Comparison of ENCODE assay signal across 9 cellular contexts in the genomic region with DNA sequence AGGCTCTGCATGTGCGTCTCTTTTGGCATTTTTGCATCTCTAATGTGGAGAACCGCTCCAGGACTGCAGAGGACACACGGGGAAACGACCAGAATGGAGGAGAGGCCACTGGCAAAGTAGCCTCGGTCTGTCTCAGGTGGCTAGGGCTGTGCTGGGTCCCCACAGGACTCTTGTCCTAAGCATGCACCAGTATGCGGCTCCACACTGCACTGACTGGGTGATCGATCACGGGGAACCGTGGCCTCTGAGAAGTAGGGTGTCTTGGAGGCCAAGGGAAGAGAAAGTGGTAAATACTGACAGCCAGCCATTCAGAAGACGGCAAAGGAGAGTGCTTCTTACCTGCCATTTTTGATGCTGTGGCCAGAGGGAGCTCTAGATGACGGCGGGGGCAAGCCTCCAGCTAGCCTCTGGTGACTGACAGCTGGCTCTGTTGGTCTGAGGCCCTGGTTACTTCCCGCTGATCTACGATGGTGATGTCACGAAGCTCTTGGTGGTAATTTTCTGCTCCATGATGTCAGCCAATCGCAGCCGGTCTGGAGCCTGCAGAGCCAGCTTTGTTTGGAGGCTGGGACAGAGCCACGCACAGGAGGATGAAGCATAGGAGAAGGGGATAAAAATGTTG. TPM values are rescaled to one million over a fixed set of nuclear protein-coding genes. Genes with fewer than 3 reads are reported as not detected.
DNase-seq lines count a peak whose midpoint lies in the region; ATAC-seq and TF ChIP-seq lines count a peak whose summit lies in the region.
"Had no signal": no experiment of that assay in that cellular context is flagged by ENCODE, and none has a peak within 500 bp of the region (broad histone marks: within the 10 kb centered on the region; RNA-seq: fewer than 3 reads in every experiment).

No MANE protein-coding gene starts in this region.

- H3K36me3 Mint-ChIP-seq in glutamatergic neuron (ENCODE audit: unreplicated experiment), result peaks cover 5% of the 10 kb centered on the region

- no peaks in the 10 kb centered on the region for H3K27me3 Mint-ChIP-seq in glutamatergic neuron (ENCODE audit: unreplicated experiment)
- H3K27me3 Mint-ChIP-seq: IgD-negative memory B cell had no signal

- H3K4me1 Mint-ChIP-seq in glutamatergic neuron (ENCODE audit: low read depth, unreplicated experiment), result peaks cover 3% of the 10 kb centered on the region

- H3K36me3 ChIP-seq in H7 (replicated peaks; ENCODE audit: control insufficient read depth, insufficient read depth, low read length), result no peaks in the 10 kb centered on the region

- ATAC-seq in GM19395 (IDR thresholded peaks at IDR 0.05; ENCODE audit: unreplicated experiment), result no peak
- ATAC-seq in Right ventricle myocardium superior (ENCODE audit: poor library complexity), result no peak

- H3K4me3 ChIP-seq in GM12865 (ENCODE audit: low read depth, low read length) (no peak overlapping the region), H7 (ENCODE audit: insufficient read depth, low read depth, low read length) (no peak overlapping the region)

- peaks cover 3% of the 10 kb centered on the region for H3K9me3 Mint-ChIP-seq in glutamatergic neuron (ENCODE audit: unreplicated experiment)

- DNase-seq in GM12865 (ENCODE audit: low read depth) (peak; percentile 74), H7 (peak; percentile 85), NCI-H510A treated with DMSO at 0.1 percent for 48 hours (lab: John Stamatoyannopoulos, UW) (peak; percentile 92), glutamatergic neuron (peak; percentile 52), UCSD-AML1 (lab: John Stamatoyannopoulos, UW; ENCODE audit: unreplicated experiment) (no peak), hepatic stellate cell (ENCODE audit: low spot score) (no peak), Right ventricle myocardium superior (no peak)

- no peak overlapping the region for H3K27ac Mint-ChIP-seq in glutamatergic neuron (ENCODE audit: unreplicated experiment)

- H3K4me3 Mint-ChIP-seq in glutamatergic neuron (ENCODE audit: unreplicated experiment), result no peak overlapping the region

- TF ChIP-seq CTCF in GM12865 (IDR thresholded peaks at IDR 0.05; ENCODE audit: insufficient read depth, low read depth, low read length, missing control alignments) (peak; percentile 41), glutamatergic neuron (IDR thresholded peaks at IDR 0.05; ENCODE audit: partially characterized antibody, unreplicated experiment) (no peak)

- intact Hi-C loops in Right ventricle myocardium superior (cut with DNase I), result no loop called here

- no peaks in the 10 kb centered on the region for H3K27me3 ChIP-seq in H7 (ENCODE audit: control insufficient read depth, insufficient read depth, low read length)

RNA-seq across cellular contexts. Expression of a gene that starts 40.4 kb away (rescaled TPM):
- 3.7 and 7.5 TPM in 2 replicates for total RNA-seq in H7 (2014; rRNA removed; shearing (Covaris generic))
- total RNA-seq in glutamatergic neuron (ENCODE audit: unreplicated experiment) (124 TPM), Right ventricle myocardium superior (48.9 TPM)

Comparison
In these comparisons a context has a peak if more than half of its experiments do, and no peak if none do; other contexts are left out.
1. DNase-seq: peak in GM12865 (single experiment), H7 (single experiment), NCI-H510A treated with DMSO at 0.1 percent for 48 hours (single experiment) and glutamatergic neuron (single experiment); none in UCSD-AML1 (single experiment), hepatic stellate cell (single experiment) and Right ventricle myocardium superior (single experiment).